Comparison of ENCODE assay signal across 8 cellular contexts in genomic region chr11:64372802-64373597, GRCh38. TPM values are rescaled to one million over a fixed set of nuclear protein-coding genes. Genes with fewer than 3 reads are reported as not detected.
DNase-seq lines count a peak whose midpoint lies in the region; ATAC-seq, FAIRE-seq and TF ChIP-seq lines count a peak whose summit lies in the region.

No MANE protein-coding gene starts in this region.

- in situ Hi-C loops in K562 (cut with MboI) = no loop called here

- H3K9me3 ChIP-seq in H9 (ENCODE audit: control insufficient read depth, low read depth, low read length) (no peaks in the 10 kb centered on the region), K562 (replicated peaks; ENCODE audit: control insufficient read depth, insufficient read depth, low read depth, low read length) (no peaks in the 10 kb centered on the region; the same call in 1 of the 2 replicates)

- DNase-seq in H9 (peak; percentile 95), NCI-H2171 (lab: John Stamatoyannopoulos, UW) (peak; percentile 100), K562 (ENCODE audit: extremely low read depth in 1 of 4, low spot score in 3 of 4) (peak; percentile 89 to 95 (median 92)), posterior cingulate gyrus (peak; percentile 50 to 98 (median 86))
- no peak for DNase-seq in activated CD4-positive, alpha-beta T cell treated with anti-CD3 and anti-CD28 coated beads, Interleukin-2, amount 50 U/mL, for 1 hour
- no peak for DNase-seq in stimulated activated CD4-positive, alpha-beta T cell treated with anti-CD3 and anti-CD28 coated beads, Interleukin-4, amount 100 ng/mL, for 1 hour
- no peak for DNase-seq in T-helper 2 cell treated with Interferon-gamma antibody and Interleukin-4, amounts not matched to agents 5 μg/mL and 100 μg/mL, for 36 hours (ENCODE audit: low spot score)
- no peak for DNase-seq in activated naive CD8-positive, alpha-beta T cell treated with anti-CD3 and anti-CD28 coated beads, Interleukin-2, amount 50 U/mL, for 24 hours

- no peak overlapping the region for H2BK15ac ChIP-seq in H9 (ENCODE audit: low read depth, low read length)

- no peaks in the 10 kb centered on the region for H3K9me1 ChIP-seq in K562 (ENCODE audit: control insufficient read depth, insufficient read depth, low read length)

- ATAC-seq in K562 = peak; percentile 100
- ATAC-seq in activated naive CD8-positive, alpha-beta T cell treated with anti-CD3 and anti-CD28 coated beads, Interleukin-2, amount 50 U/mL, for 24 hours = no peak

- no peak overlapping the region for H4K5ac ChIP-seq in H9 (ENCODE audit: insufficient read length, low read depth, low read length)

- H4K91ac ChIP-seq in H9 (ENCODE audit: insufficient read length, low read depth, low read length) = no peak overlapping the region

- H4K20me1 ChIP-seq in H9 (ENCODE audit: control insufficient read depth, insufficient read depth, insufficient read length) = no peaks in the 10 kb centered on the region
- H4K20me1 ChIP-seq in K562 (replicated peaks; ENCODE audit: control insufficient read depth, insufficient read depth, low read length) = no peaks in the 10 kb centered on the region

- no peaks in the 10 kb centered on the region; a peak in 1 of 5 replicates for H3K9me3 Mint-ChIP-seq in H9
- H3K9me3 Mint-ChIP-seq in T-helper 2 cell treated with Interferon-gamma antibody and Interleukin-4, amounts not matched to agents 5 μg/mL and 100 μg/mL, for 36 hours = no peaks in the 10 kb centered on the region
- no peaks in the 10 kb centered on the region for H3K9me3 Mint-ChIP-seq in activated naive CD8-positive, alpha-beta T cell treated with anti-CD3 and anti-CD28 coated beads, Interleukin-2, amount 50 U/mL, for 24 hours

- H3K4me1 ChIP-seq in H9 (ENCODE audit: insufficient read depth, low read length) = no peaks in the 10 kb centered on the region; the same call in 1 of the 2 replicates
- peaks cover 0 to 26% of the 10 kb centered on the region in 2 experiments; a peak in 2 of 5 replicates for H3K4me1 ChIP-seq in K562 (replicated peaks in 1 of 2; ENCODE audit: control insufficient read depth in 2 of 2, insufficient read depth in 2 of 2, low read length in 2 of 2)

- CTCF ChIA-PET in K562 (lab: Yijun Ruan, JAX; ENCODE audit: low intra/inter-chr PET ratio) = no interaction called here

- H3K4me2 ChIP-seq in H9 (ENCODE audit: insufficient read depth, insufficient read length, low read length) (peak overlapping the region; percentile 16), K562 (ENCODE audit: insufficient read depth, low read length) (peak overlapping the region; percentile 85)

- H3K36me3 ChIP-seq in K562 (ENCODE audit: control insufficient read depth, insufficient read depth, low read length) = peaks cover 23% of the 10 kb centered on the region; the same call in 1 of the 3 replicates

- peaks cover 9 to 18% of the 10 kb centered on the region in 2 experiments for H3K4me1 Mint-ChIP-seq in H9
- no peaks in the 10 kb centered on the region for H3K4me1 Mint-ChIP-seq in T-helper 2 cell treated with Interferon-gamma antibody and Interleukin-4, amounts not matched to agents 5 μg/mL and 100 μg/mL, for 36 hours (ENCODE audit: low read depth)
- H3K4me1 Mint-ChIP-seq in activated naive CD8-positive, alpha-beta T cell treated with anti-CD3 and anti-CD28 coated beads, Interleukin-2, amount 50 U/mL, for 24 hours = no peaks in the 10 kb centered on the region

- no peak overlapping the region for H3K23ac ChIP-seq in H9 (ENCODE audit: insufficient read length, low read depth, low read length)

- intact Hi-C loops in K562 (cut with micrococcal nuclease) (no loop called here), posterior cingulate gyrus (cut with DNase I) (no loop called here)

- H3K56ac ChIP-seq in H9 (ENCODE audit: insufficient read length, low read depth, low read length) = no peak overlapping the region

- H3K27ac ChIP-seq in H9 (ENCODE audit: insufficient read length, low read depth, low read length) = no peak overlapping the region
- peak overlapping the region; percentile 27; the same call in 1 of the 3 replicates for H3K27ac ChIP-seq in K562 (ENCODE audit: extremely low read depth, low read depth, low read length)

- no peak for TF ChIP-seq CTCF in H9 (conservative IDR thresholded peaks at IDR 0.05)
- no peak for TF ChIP-seq CTCF in K562 (IDR thresholded peaks at IDR 0.05 in 2 of 3, conservative IDR thresholded peaks at IDR 0.05 in 1 of 3; ENCODE audit: insufficient read depth in 2 of 3, low read depth in 1 of 3, low read length in 3 of 3)

- peak; percentile 70 for TF ChIP-seq POLR2A in K562 (conservative IDR thresholded peaks at IDR 0.05)

- H3K14ac ChIP-seq in H9 (ENCODE audit: insufficient read depth, low read length) = 0 out of 2 replicates have a peak overlapping the region, but pooled peaks have one; percentile 2

- H2BK120ac ChIP-seq in H9 (ENCODE audit: low read depth, low read length, poor library complexity, severe bottlenecking) = no peak overlapping the region

- H3K79me1 ChIP-seq in H9 (ENCODE audit: insufficient read depth, low read depth, low read length, poor library complexity, severe bottlenecking) = no peaks in the 10 kb centered on the region

- peak overlapping the region; percentile 41 for H3K4me3 ChIP-seq in K562

- no peak overlapping the region for H3K4ac ChIP-seq in H9 (ENCODE audit: low read depth, low read length)

- no peaks in the 10 kb centered on the region for H3K27me3 ChIP-seq in H9 (ENCODE audit: insufficient read depth, low read length)
- no peaks in the 10 kb centered on the region; a peak in 1 of 5 replicates for H3K27me3 ChIP-seq in K562 (ENCODE audit: control insufficient read depth in 2 of 2, insufficient read depth in 2 of 2, low read length in 2 of 2)

- POLR2A ChIA-PET in K562 (lab: Yijun Ruan, JAX) = interaction anchor here (0.6 to 1.3 kb wide), 7 partner anchors 8 to 379 kb away, joined by 3 to 6 read pairs (median 4); no protein-coding TSS in a partner anchor

- peak overlapping the region; percentile 27 to 55; a peak in 4 of 5 replicates for H3K4me3 Mint-ChIP-seq in H9
- no peak overlapping the region for H3K4me3 Mint-ChIP-seq in T-helper 2 cell treated with Interferon-gamma antibody and Interleukin-4, amounts not matched to agents 5 μg/mL and 100 μg/mL, for 36 hours
- H3K4me3 Mint-ChIP-seq in activated naive CD8-positive, alpha-beta T cell treated with anti-CD3 and anti-CD28 coated beads, Interleukin-2, amount 50 U/mL, for 24 hours = no peak overlapping the region

- H3K27me3 Mint-ChIP-seq in H9 (ENCODE audit: low read depth) = no peaks in the 10 kb centered on the region
- no peaks in the 10 kb centered on the region for H3K27me3 Mint-ChIP-seq in T-helper 2 cell treated with Interferon-gamma antibody and Interleukin-4, amounts not matched to agents 5 μg/mL and 100 μg/mL, for 36 hours (ENCODE audit: low read depth)
- H3K27me3 Mint-ChIP-seq in activated naive CD8-positive, alpha-beta T cell treated with anti-CD3 and anti-CD28 coated beads, Interleukin-2, amount 50 U/mL, for 24 hours = no peaks in the 10 kb centered on the region

- H3K9ac ChIP-seq in H9 (ENCODE audit: extremely low read depth, insufficient read length, low read length) (no peak overlapping the region), K562 (ENCODE audit: insufficient read depth in 1 of 2, low read depth in 2 of 2, low read length in 2 of 2) (peak overlapping the region; percentile 51 to 88)

- peaks cover 10 to 17% (median 13%) of the 10 kb centered on the region in 3 experiments; a peak in 6 of 7 replicates for H3K36me3 Mint-ChIP-seq in H9 (ENCODE audit: insufficient read depth in 1 of 3, low read depth in 3 of 3)
- peaks cover 9% of the 10 kb centered on the region for H3K36me3 Mint-ChIP-seq in T-helper 2 cell treated with Interferon-gamma antibody and Interleukin-4, amounts not matched to agents 5 μg/mL and 100 μg/mL, for 36 hours (ENCODE audit: low read depth)
- H3K36me3 Mint-ChIP-seq in activated naive CD8-positive, alpha-beta T cell treated with anti-CD3 and anti-CD28 coated beads, Interleukin-2, amount 50 U/mL, for 24 hours (ENCODE audit: low read depth) = peaks cover 2% of the 10 kb centered on the region

- peak; percentile 99 for FAIRE-seq in K562 (lab: Jason Lieb, UNC)

- H4K8ac ChIP-seq in H9 (replicated peaks; ENCODE audit: insufficient read length, low read depth, low read length) = no peak overlapping the region

- H3K79me2 ChIP-seq in H9 (ENCODE audit: insufficient read depth, low read length) (no peaks in the 10 kb centered on the region), K562 (ENCODE audit: control insufficient read depth, insufficient read depth, low read length) (no peaks in the 10 kb centered on the region)

- no peak overlapping the region for H3K18ac ChIP-seq in H9 (ENCODE audit: insufficient read length, low read depth, low read length)

- no peaks in the 10 kb centered on the region for H3K23me2 ChIP-seq in H9 (ENCODE audit: insufficient read length, low read depth, low read length, poor library complexity, severe bottlenecking)

- H2BK5ac ChIP-seq in H9 (ENCODE audit: insufficient read length, low read length) = no peak overlapping the region

- H3K27ac Mint-ChIP-seq in H9 = peak overlapping the region; percentile 49 to 74 (median 62); a peak in 4 of 7 replicates
- H3K27ac Mint-ChIP-seq in T-helper 2 cell treated with Interferon-gamma antibody and Interleukin-4, amounts not matched to agents 5 μg/mL and 100 μg/mL, for 36 hours = no peak overlapping the region
- H3K27ac Mint-ChIP-seq in activated naive CD8-positive, alpha-beta T cell treated with anti-CD3 and anti-CD28 coated beads, Interleukin-2, amount 50 U/mL, for 24 hours = no peak overlapping the region

- H2AFZ ChIP-seq in H9 (ENCODE audit: low read length) (no peak overlapping the region), K562 (ENCODE audit: low read depth, low read length) (peak overlapping the region; percentile 91)

- H2BK12ac ChIP-seq in H9 (ENCODE audit: insufficient read length, low read depth, low read length) = no peak overlapping the region

- no peak for TF ChIP-seq RAD21 in K562 (CRISPR knock-in tag; conservative IDR thresholded peaks at IDR 0.05 in 1 of 2, IDR thresholded peaks at IDR 0.05 in 1 of 2)

- H2AK5ac ChIP-seq in H9 (ENCODE audit: insufficient read length, low read length) = no peak overlapping the region

- no peak for TF ChIP-seq EP300 in K562 (IDR thresholded peaks at IDR 0.05; ENCODE audit: low read length)

- no peak overlapping the region for H3T11ph ChIP-seq in H9 (ENCODE audit: low read length)

- no TSS peak for BruUV-seq in K562 (replicated peaks; lab: Mats Ljungman, UMichigan)

- no peak overlapping the region for H2BK20ac ChIP-seq in H9 (ENCODE audit: low read depth, low read length, poor library complexity, severe bottlenecking)

- WGBS in H9 (ENCODE audit: extremely low coverage, insufficient read length, low lambda C conversion rate) = no CpG with 5 or more reads among the region's 18 CpGs
- 14% methylated on average over 17 of the region's 18 CpGs for WGBS in K562 (ENCODE audit: insufficient coverage, low coverage, missing lambda C conversion rate)

RNA-seq across cellular contexts. Expression of gene RPS6KA4, which starts 14.0 kb away (rescaled TPM):
- total RNA-seq in H9 (2021) (10.8 and 11.1 TPM in 2 replicates), K562 (2014; rRNA removed) (19.1 and 23.0 TPM in 2 replicates), K562 (2014; rRNA removed; fragmentation: Illumina TruSeq; extraction: Trizol) (4.5 and 7.2 TPM in 2 replicates), K562 (2015; rRNA removed; fragmentation: Illumina TruSeq; extraction: Trizol) (13.3 and 15.6 TPM in 2 replicates), K562 (2021) (20.4 and 23.8 TPM in 2 replicates)
- 33.5 and 109 TPM in 2 replicates for total RNA-seq in K562 (2011; cell fraction: chromatin; rRNA removed; ENCODE audit: low replicate concordance)
- total RNA-seq in K562 (2011; cell fraction: nucleolus; rRNA removed) = 69.5 and 71.5 TPM in 2 replicates
- 35.5 and 40.0 TPM in 2 replicates for total RNA-seq in K562 (2011; cell fraction: nucleoplasm; rRNA removed)
- polyA plus RNA-seq in K562 (2011; rRNA removed) (9.8 and 12.0 TPM in 2 replicates), K562 (2014; fragmentation: Illumina TruSeq; extraction: Trizol) (6.7 and 10.2 TPM in 2 replicates), K562 (2014; fragmentation: Nextera tagmentation; extraction: Ambion mirVana) (under 1 TPM; 0.15 to 0.27 TPM), K562 (2014; rRNA removed) (16.0 and 17.3 TPM in 2 replicates)
- polyA plus RNA-seq in K562 (2011; cell fraction: cytosol; rRNA removed) = 8.3 and 20.1 TPM in 2 replicates
- polyA plus RNA-seq in K562 (2011; cell fraction: nucleus; rRNA removed) = 42.6 and 76.4 TPM in 2 replicates
- 16.0 and 24.3 TPM in 2 replicates for polyA plus RNA-seq in K562 (2012)
- polyA minus RNA-seq in K562 (2011; rRNA and poly(A)+ RNA removed) = 4.6 and 9.7 TPM in 2 replicates
- 13.5 and 19.8 TPM in 2 replicates for polyA minus RNA-seq in K562 (2011; cell fraction: cytosol; rRNA and poly(A)+ RNA removed)
- polyA minus RNA-seq in K562 (2011; cell fraction: nucleus; rRNA and poly(A)+ RNA removed) = 24.9 and 30.8 TPM in 2 replicates

RNA-seq across cellular contexts. Expression of gene CCDC88B, which starts 33.0 kb away (rescaled TPM):
- total RNA-seq in H9 (2021) (11.2 and 12.2 TPM in 2 replicates), K562 (2014; rRNA removed) (15.2 and 16.1 TPM in 2 replicates), K562 (2014; rRNA removed; fragmentation: Illumina TruSeq; extraction: Trizol) (2.7 and 4.7 TPM in 2 replicates), K562 (2015; rRNA removed; fragmentation: Illumina TruSeq; extraction: Trizol) (10.3 and 12.1 TPM in 2 replicates), K562 (2021) (11.9 and 13.0 TPM in 2 replicates)
- 6.1 and 13.7 TPM in 2 replicates for total RNA-seq in K562 (2011; cell fraction: chromatin; rRNA removed; ENCODE audit: low replicate concordance)
- 8.7 and 12.0 TPM in 2 replicates for total RNA-seq in K562 (2011; cell fraction: nucleolus; rRNA removed)
- 7.3 and 11.5 TPM in 2 replicates for total RNA-seq in K562 (2011; cell fraction: nucleoplasm; rRNA removed)
- polyA plus RNA-seq in K562 (2011; rRNA removed) (5.2 and 10.7 TPM in 2 replicates), K562 (2014; fragmentation: Illumina TruSeq; extraction: Trizol) (7.9 and 13.4 TPM in 2 replicates), K562 (2014; fragmentation: Nextera tagmentation; extraction: Ambion mirVana) (1 to 10 TPM in 1 of 2 experiments, under 1 TPM in 1; 0.13 to 1.7 TPM), K562 (2014; rRNA removed) (16.3 and 18.1 TPM in 2 replicates)
- polyA plus RNA-seq in K562 (2011; cell fraction: cytosol; rRNA removed) = 10.3 and 16.8 TPM in 2 replicates
- polyA plus RNA-seq in K562 (2011; cell fraction: nucleus; rRNA removed) = 13.5 and 14.6 TPM in 2 replicates
- 10.6 and 21.0 TPM in 2 replicates for polyA plus RNA-seq in K562 (2012)
- 1.2 and 1.5 TPM in 2 replicates for polyA minus RNA-seq in K562 (2011; rRNA and poly(A)+ RNA removed)
- 2.2 and 7.0 TPM in 2 replicates for polyA minus RNA-seq in K562 (2011; cell fraction: cytosol; rRNA and poly(A)+ RNA removed)
- polyA minus RNA-seq in K562 (2011; cell fraction: nucleus; rRNA and poly(A)+ RNA removed) = 2.2 and 5.9 TPM in 2 replicates

RNA-seq across cellular contexts. Expression of gene PRDX5, which starts 55.1 kb away (rescaled TPM):
- total RNA-seq in H9 (2021) (225 and 228 TPM in 2 replicates), K562 (2014; rRNA removed) (252 and 268 TPM in 2 replicates), K562 (2014; rRNA removed; fragmentation: Illumina TruSeq; extraction: Trizol) (73.0 and 93.8 TPM in 2 replicates), K562 (2015; rRNA removed; fragmentation: Illumina TruSeq; extraction: Trizol) (200 and 204 TPM in 2 replicates), K562 (2021) (124 and 154 TPM in 2 replicates)
- total RNA-seq in K562 (2011; cell fraction: chromatin; rRNA removed; ENCODE audit: low replicate concordance) = 9.0 and 17.1 TPM in 2 replicates
- total RNA-seq in K562 (2011; cell fraction: nucleolus; rRNA removed) = 29.9 and 32.4 TPM in 2 replicates
- 24.6 and 37.6 TPM in 2 replicates for total RNA-seq in K562 (2011; cell fraction: nucleoplasm; rRNA removed)
- polyA plus RNA-seq in K562 (2011; rRNA removed) (224 and 254 TPM in 2 replicates), K562 (2014; fragmentation: Illumina TruSeq; extraction: Trizol) (209 and 212 TPM in 2 replicates), K562 (2014; fragmentation: Nextera tagmentation; extraction: Ambion mirVana) (10 to 100 TPM; 40.8 to 64.2 TPM), K562 (2014; rRNA removed) (327 and 356 TPM in 2 replicates)
- polyA plus RNA-seq in K562 (2011; cell fraction: cytosol; rRNA removed) = 384 and 485 TPM in 2 replicates
- 86.4 and 132 TPM in 2 replicates for polyA plus RNA-seq in K562 (2011; cell fraction: nucleus; rRNA removed)
- 288 and 343 TPM in 2 replicates for polyA plus RNA-seq in K562 (2012)
- 63.6 and 63.9 TPM in 2 replicates for polyA minus RNA-seq in K562 (2011; rRNA and poly(A)+ RNA removed)
- polyA minus RNA-seq in K562 (2011; cell fraction: cytosol; rRNA and poly(A)+ RNA removed) = 41.2 and 61.9 TPM in 2 replicates
- polyA minus RNA-seq in K562 (2011; cell fraction: nucleus; rRNA and poly(A)+ RNA removed) = 10.1 and 14.3 TPM in 2 replicates

RNA-seq across cellular contexts. Expression of gene TRMT112, which starts 55.6 kb away (rescaled TPM):
- total RNA-seq in H9 (2021) = 315 and 341 TPM in 2 replicates
- total RNA-seq in K562 (2011; cell fraction: chromatin; rRNA removed; ENCODE audit: low replicate concordance) = 18.1 and 37.2 TPM in 2 replicates
- 57.9 and 58.8 TPM in 2 replicates for total RNA-seq in K562 (2011; cell fraction: nucleolus; rRNA removed)
- 45.5 and 47.9 TPM in 2 replicates for total RNA-seq in K562 (2011; cell fraction: nucleoplasm; rRNA removed)
- total RNA-seq in K562 (2014; rRNA removed) = 391 and 444 TPM in 2 replicates
- total RNA-seq in K562 (2014; rRNA removed; fragmentation: Illumina TruSeq; extraction: Trizol) = 126 and 162 TPM in 2 replicates
- total RNA-seq in K562 (2015; rRNA removed; fragmentation: Illumina TruSeq; extraction: Trizol) = 283 and 300 TPM in 2 replicates
- 274 and 296 TPM in 2 replicates for total RNA-seq in K562 (2021)
- 242 and 243 TPM in 2 replicates for polyA plus RNA-seq in K562 (2011; rRNA removed)
- polyA plus RNA-seq in K562 (2011; cell fraction: cytosol; rRNA removed) = 309 and 352 TPM in 2 replicates
- 114 and 135 TPM in 2 replicates for polyA plus RNA-seq in K562 (2011; cell fraction: nucleus; rRNA removed)
- polyA plus RNA-seq in K562 (2012) = 219 and 519 TPM in 2 replicates
- 266 and 297 TPM in 2 replicates for polyA plus RNA-seq in K562 (2014; fragmentation: Illumina TruSeq; extraction: Trizol)
- polyA plus RNA-seq in K562 (2014; fragmentation: Nextera tagmentation; extraction: Ambion mirVana) = 100 to 1,000 TPM; 358 to 423 TPM
- polyA plus RNA-seq in K562 (2014; rRNA removed) = 377 and 449 TPM in 2 replicates
- polyA minus RNA-seq in K562 (2011; rRNA and poly(A)+ RNA removed) = 48.4 and 49.7 TPM in 2 replicates
- polyA minus RNA-seq in K562 (2011; cell fraction: cytosol; rRNA and poly(A)+ RNA removed) = 63.0 and 85.5 TPM in 2 replicates
- 25.0 and 38.7 TPM in 2 replicates for polyA minus RNA-seq in K562 (2011; cell fraction: nucleus; rRNA and poly(A)+ RNA removed)

Comparison
In these comparisons a context has a peak if more than half of its experiments do, and no peak if none do; other contexts are left out.
1. DNase-seq: peak in H9 (single experiment), NCI-H2171 (single experiment), K562 (4 of 4) and posterior cingulate gyrus (10 of 10); none in activated CD4-positive, alpha-beta T cell treated with anti-CD3 and anti-CD28 coated beads, Interleukin-2, amount 50 U/mL, for 1 hour (single experiment), stimulated activated CD4-positive, alpha-beta T cell treated with anti-CD3 and anti-CD28 coated beads, Interleukin-4, amount 100 ng/mL, for 1 hour (single experiment), T-helper 2 cell treated with Interferon-gamma antibody and Interleukin-4, amounts not matched to agents 5 μg/mL and 100 μg/mL, for 36 hours (single experiment) and activated naive CD8-positive, alpha-beta T cell treated with anti-CD3 and anti-CD28 coated beads, Interleukin-2, amount 50 U/mL, for 24 hours (single experiment).
2. H3K27ac Mint-ChIP-seq: peak in H9 (3 of 3); none in T-helper 2 cell treated with Interferon-gamma antibody and Interleukin-4, amounts not matched to agents 5 μg/mL and 100 μg/mL, for 36 hours (single experiment) and activated naive CD8-positive, alpha-beta T cell treated with anti-CD3 and anti-CD28 coated beads, Interleukin-2, amount 50 U/mL, for 24 hours (single experiment).
3. H3K4me3 Mint-ChIP-seq: peak in H9 (2 of 2); none in T-helper 2 cell treated with Interferon-gamma antibody and Interleukin-4, amounts not matched to agents 5 μg/mL and 100 μg/mL, for 36 hours (single experiment) and activated naive CD8-positive, alpha-beta T cell treated with anti-CD3 and anti-CD28 coated beads, Interleukin-2, amount 50 U/mL, for 24 hours (single experiment).